Comparison of ENCODE assay signal across 17 cellular contexts in genomic region chr3:124881976-124882697, GRCh38. TPM values are rescaled to one million over a fixed set of nuclear protein-coding genes. Genes with fewer than 3 reads are reported as not detected.
DNase-seq lines count a peak whose midpoint lies in the region; ATAC-seq and TF ChIP-seq lines count a peak whose summit lies in the region.
"Had no signal": no experiment of that assay in that cellular context is flagged by ENCODE, and none has a peak within 500 bp of the region (broad histone marks: within the 10 kb centered on the region; RNA-seq: fewer than 3 reads in every experiment).

No MANE protein-coding gene starts in this region.

- ATAC-seq in HCT116: no peak
- ATAC-seq in WTC11: no peak
- no peak for ATAC-seq in HG02588 (IDR thresholded peaks at IDR 0.05; ENCODE audit: unreplicated experiment)
- ATAC-seq: heart left ventricle, T-cell had no signal

- no peaks in the 10 kb centered on the region for H3K9me3 ChIP-seq in HCT116 (ENCODE audit: control insufficient read depth in 1 of 2, insufficient read depth in 1 of 2, low read depth in 1 of 2, low read length in 2 of 2)
- H3K9me3 ChIP-seq in esophagus (ENCODE audit: control insufficient read depth in 2 of 2, insufficient read depth in 1 of 2, low read depth in 1 of 2, low read length in 1 of 2): no peaks in the 10 kb centered on the region
- H3K9me3 ChIP-seq: adrenal gland, heart left ventricle had no signal

- no peak for TF ChIP-seq RAD21 in HCT116 (IDR thresholded peaks at IDR 0.05; ENCODE audit: low read depth)

- H3K4me2 ChIP-seq in HCT116 (ENCODE audit: low read length): peak overlapping the region; percentile 53

- no peaks in the 10 kb centered on the region for H3K27me3 Mint-ChIP-seq in WTC11 (ENCODE audit: low read depth)

- H4K20me1 ChIP-seq in HCT116 (ENCODE audit: insufficient read depth): no peaks in the 10 kb centered on the region

- H3K9me2 ChIP-seq in HCT116 (ENCODE audit: insufficient read depth): no peaks in the 10 kb centered on the region

- WGBS in esophagus, 2 donors: 88 to 90% methylated on average over 11 of the region's 11 CpGs

- H2AFZ ChIP-seq in HCT116 (ENCODE audit: low read depth, low read length, poor library complexity, severe bottlenecking): no peak overlapping the region

- H3K9ac ChIP-seq in HCT116 (ENCODE audit: low read length) (no peak overlapping the region), rectal smooth muscle tissue (ENCODE audit: low read length) (no peak overlapping the region)

- TF ChIP-seq CTCF in HCT116 (IDR thresholded peaks at IDR 0.05 in 2 of 3, conservative IDR thresholded peaks at IDR 0.05 in 1 of 3; ENCODE audit: borderline replicate concordance in 1 of 3, insufficient read depth in 1 of 3, low read depth in 2 of 3, low read length in 2 of 3) (no peak), WTC11 (IDR thresholded peaks at IDR 0.05) (no peak)

- no peak overlapping the region for H3K4me3 ChIP-seq in HCT116 (replicated peaks in 1 of 2; ENCODE audit: low read depth in 1 of 2, low read length in 2 of 2)
- no peak overlapping the region for H3K4me3 ChIP-seq in esophagus (ENCODE audit: low read depth in 1 of 2, low read length in 2 of 2)
- H3K4me3 ChIP-seq in rectal smooth muscle tissue (ENCODE audit: low read length): no peak overlapping the region
- H3K4me3 ChIP-seq in H7 (ENCODE audit: insufficient read depth, low read depth, low read length): no peak overlapping the region
- H3K4me3 ChIP-seq: adrenal gland, heart left ventricle had no signal

- H3K9me3 Mint-ChIP-seq in WTC11: no peaks in the 10 kb centered on the region
- H3K9me3 Mint-ChIP-seq: activated T-helper 2 cell treated with anti-CD3 and anti-CD28 coated beads, Interferon-gamma antibody, Interleukin-2, Interleukin-4, amounts not matched to agents 10 μg/mL and 5 μg/mL and 100 μg/mL, durations not matched to agents 14 hours and 24 hours and 36 hours; dendritic cell treated with granulocyte-macrophage colony-stimulating factor and Interleukin-4, amounts not matched to agents 40 ng/mL and 50 ng/mL, for 4 days; T-cell had no signal

- H3K4me1 Mint-ChIP-seq in WTC11: peaks cover 67% of the 10 kb centered on the region

- no peak for TF ChIP-seq POLR2A in HCT116 (IDR thresholded peaks at IDR 0.05; ENCODE audit: borderline replicate concordance, extremely low read depth, insufficient read depth, insufficient read length)

- peaks cover 70 to 89% of the 10 kb centered on the region in 2 experiments for H3K4me1 ChIP-seq in HCT116 (ENCODE audit: control insufficient read depth in 1 of 2, insufficient read depth in 2 of 2, low read length in 2 of 2)
- H3K4me1 ChIP-seq in esophagus (ENCODE audit: control insufficient read depth in 2 of 2, insufficient read depth in 2 of 2, low read length in 1 of 2): peaks cover 2 to 17% of the 10 kb centered on the region in 2 donors
- peaks cover 26% of the 10 kb centered on the region for H3K4me1 ChIP-seq in rectal smooth muscle tissue (ENCODE audit: control insufficient read depth, insufficient read depth, low read length)

- intact Hi-C loops in HCT116 (cut with micrococcal nuclease): no loop called here

- H3K27me3 ChIP-seq in HCT116 (ENCODE audit: insufficient read depth, low read length): no peaks in the 10 kb centered on the region
- no peaks in the 10 kb centered on the region for H3K27me3 ChIP-seq in esophagus (ENCODE audit: control insufficient read depth in 1 of 2, insufficient read depth in 2 of 2, low read length in 2 of 2)
- H3K27me3 ChIP-seq in rectal smooth muscle tissue (ENCODE audit: control insufficient read depth, insufficient read depth, low read length): no peaks in the 10 kb centered on the region
- no peaks in the 10 kb centered on the region for H3K27me3 ChIP-seq in H7 (ENCODE audit: control insufficient read depth, insufficient read depth, low read length)
- H3K27me3 ChIP-seq: adrenal gland had no signal

- H3K36me3 ChIP-seq in HCT116 (ENCODE audit: control insufficient read depth in 1 of 2, insufficient read depth in 2 of 2, low read length in 2 of 2): no peaks in the 10 kb centered on the region
- H3K36me3 ChIP-seq in esophagus (ENCODE audit: control insufficient read depth in 2 of 2, insufficient read depth in 2 of 2, low read length in 1 of 2): no peaks in the 10 kb centered on the region
- no peaks in the 10 kb centered on the region for H3K36me3 ChIP-seq in rectal smooth muscle tissue (ENCODE audit: control insufficient read depth, insufficient read depth, low read length)
- H3K36me3 ChIP-seq in H7 (replicated peaks; ENCODE audit: control insufficient read depth, insufficient read depth, low read length): peaks cover 1% of the 10 kb centered on the region; the same call in 1 of the 2 replicates
- H3K36me3 ChIP-seq: adrenal gland, heart left ventricle had no signal

- peaks cover 26% of the 10 kb centered on the region for H3K79me2 ChIP-seq in HCT116 (ENCODE audit: insufficient read depth, low read length)

- peaks cover 12% of the 10 kb centered on the region; the same call in 1 of the 2 replicates for H3K36me3 Mint-ChIP-seq in WTC11
- H3K36me3 Mint-ChIP-seq: naive B cell, T-cell had no signal

- no peak for DNase-seq in HCT116 (ENCODE audit: low read depth, low spot score)
- DNase-seq in WTC11 (ENCODE audit: low spot score): no peak
- no peak for DNase-seq in H7
- DNase-seq in NCI-H2196 (lab: John Stamatoyannopoulos, UW; ENCODE audit: unreplicated experiment): no peak
- DNase-seq in H4 (ENCODE audit: low spot score): no peak
- DNase-seq: adrenal gland, heart left ventricle, naive B cell, NCI-H82, T-cell had no signal

- POLR2A ChIA-PET in HCT116 (lab: Charles Lee) (no interaction called here), WTC11 (lab: Charles Lee) (interaction anchor here (1.2 kb wide), 1 partner anchor 54 kb away, joined by 4 read pairs; no protein-coding TSS in a partner anchor)

- RAD21 ChIA-PET in HCT116 (lab: Charles Lee; ENCODE audit: low non-redundant PET in 1 of 2, low total read pairs in 2 of 2, uncharacterized antibody in 2 of 2, unreplicated experiment in 2 of 2): no interaction called here

- no peak overlapping the region for H3K27ac ChIP-seq in HCT116 (ENCODE audit: low read depth, low read length)
- H3K27ac ChIP-seq in esophagus (ENCODE audit: low read depth in 2 of 2, low read length in 1 of 2): peak overlapping the region; percentile 44 to 55
- H3K27ac ChIP-seq in rectal smooth muscle tissue (ENCODE audit: low read depth, low read length): peak overlapping the region; percentile 34
- H3K27ac ChIP-seq: adrenal gland, C4-2B had no signal

- CTCF ChIA-PET in HCT116 (lab: Charles Lee) (no interaction called here), WTC11 (lab: Charles Lee) (interaction anchor here (0.6 to 2.5 kb wide), 3 partner anchors 19 to 121 kb away, joined by 5 to 10 read pairs (median 10); no protein-coding TSS in a partner anchor)

- H3K27ac Mint-ChIP-seq in WTC11: peak overlapping the region; percentile 96
- H3K27ac Mint-ChIP-seq: activated T-helper 2 cell treated with anti-CD3 and anti-CD28 coated beads, Interferon-gamma antibody, Interleukin-2, Interleukin-4, amounts not matched to agents 10 μg/mL and 5 μg/mL and 100 μg/mL, durations not matched to agents 14 hours and 24 hours and 36 hours; dendritic cell treated with granulocyte-macrophage colony-stimulating factor and Interleukin-4, amounts not matched to agents 40 ng/mL and 50 ng/mL, for 4 days; naive B cell; T-cell had no signal

- BruUV-seq in HCT116 (replicated peaks; lab: Mats Ljungman, UMichigan): no TSS peak

- H3K4me3 Mint-ChIP-seq in WTC11: peak overlapping the region; percentile 41
- H3K4me3 Mint-ChIP-seq: dendritic cell treated with granulocyte-macrophage colony-stimulating factor and Interleukin-4, amounts not matched to agents 40 ng/mL and 50 ng/mL, for 4 days; T-cell had no signal

TF ChIP-seq in WTC11, 78 proteins besides CTCF, POLR2A, EP300 and RAD21 (continues in another document):
- TF ChIP-seq FOXK1 (CRISPR knock-in tag; IDR thresholded peaks at IDR 0.05): no peak
- no peak for TF ChIP-seq JUN (CRISPR knock-in tag; IDR thresholded peaks at IDR 0.05)
- TF ChIP-seq ZNF532 (CRISPR knock-in tag; IDR thresholded peaks at IDR 0.05; ENCODE audit: borderline replicate concordance): no peak

RNA-seq across cellular contexts. Expression of gene ITGB5, which starts 5.0 kb away (rescaled TPM):
- total RNA-seq in HCT116 (2021; ENCODE audit: unreplicated experiment): 77.8 TPM
- polyA plus RNA-seq in HCT116 (2012): 96.5 and 115 TPM in 2 replicates
- 292 to 339 TPM (median 296 TPM) in 3 replicates for total RNA-seq in WTC11 (2021)
- 10 to 100 TPM; 19.5 to 39.6 TPM for polyA plus RNA-seq in esophagus
- total RNA-seq in H7 (2014; rRNA removed; shearing (Covaris generic)): 377 and 459 TPM in 2 replicates
- total RNA-seq in H4 (2014; rRNA removed; shearing (Covaris generic)): 189 and 223 TPM in 2 replicates

RNA-seq across cellular contexts. Expression of gene MUC13, which starts 52.4 kb away (rescaled TPM):
- total RNA-seq in HCT116 (2021; ENCODE audit: unreplicated experiment): 0.44 TPM
- 0.22 and 0.29 TPM in 2 replicates for polyA plus RNA-seq in HCT116 (2012)
- total RNA-seq in WTC11 (2021): 0.22 to 0.34 TPM in 2 of 3 replicates, not detected in the other
- under 1 TPM in 1 of 2 donors, not detected in 1; 0.14 TPM for polyA plus RNA-seq in esophagus
- 0.04 TPM in 1 of 2 replicates, not detected in the other for total RNA-seq in H7 (2014; rRNA removed; shearing (Covaris generic))
- total RNA-seq in H4 (2014; rRNA removed; shearing (Covaris generic)): 0.12 and 0.14 TPM in 2 replicates
- total RNA-seq: activated CD8-positive, alpha-beta memory T cell treated with anti-CD3 and anti-CD28 coated beads for 36 hours; activated T-helper 2 cell treated with anti-CD3 and anti-CD28 coated beads, Interferon-gamma antibody, Interleukin-2, Interleukin-4, amounts not matched to agents 10 μg/mL and 5 μg/mL and 100 μg/mL, durations not matched to agents 14 hours and 24 hours and 36 hours had no signal
